ENCODE assay signal across 8 cellular contexts in the genomic region with DNA sequence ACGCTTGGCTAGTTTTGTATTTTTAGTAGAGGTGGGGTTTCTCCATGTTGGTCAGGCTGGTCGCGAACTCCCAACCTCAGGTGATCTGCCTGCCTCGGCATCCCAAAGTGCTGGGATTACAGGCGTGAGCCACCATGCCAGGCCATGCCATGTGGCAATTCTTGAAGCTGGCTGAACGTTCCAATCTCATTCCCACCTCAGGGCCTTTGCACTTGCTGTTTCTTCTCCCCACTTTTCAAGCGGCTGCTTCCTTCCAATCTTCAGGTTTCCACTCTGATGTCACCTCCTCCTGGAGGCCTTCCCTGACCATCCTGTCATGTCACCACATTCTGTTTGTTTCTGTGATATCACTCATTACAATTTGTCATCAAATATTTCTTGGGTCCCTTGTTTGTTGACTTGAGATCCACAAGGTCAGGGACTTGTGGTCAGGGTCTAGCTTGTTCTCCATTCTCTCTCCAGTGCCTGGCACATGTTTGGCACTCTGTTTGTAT. TPM values are rescaled to one million over a fixed set of nuclear protein-coding genes. Genes with fewer than 3 reads are reported as not detected.
DNase-seq lines count a peak whose midpoint lies in the region; ATAC-seq and TF ChIP-seq lines count a peak whose summit lies in the region.

No MANE protein-coding gene starts in this region.

- BruUV-seq in Calu3 (replicated peaks; lab: Mats Ljungman, UMichigan), result no TSS peak

- H3K4me1 Mint-ChIP-seq in Calu3 (ENCODE audit: low read depth, unreplicated experiment) (peaks cover 29% of the 10 kb centered on the region), osteocyte (ENCODE audit: unreplicated experiment) (peaks cover 42% of the 10 kb centered on the region)
- H3K4me1 Mint-ChIP-seq in central memory CD8-positive, alpha-beta T cell, result peaks cover 43% of the 10 kb centered on the region

- no peak for DNase-seq in Calu3
- no peak for DNase-seq in central memory CD8-positive, alpha-beta T cell (ENCODE audit: low spot score in 2 of 2)
- no peak for DNase-seq in osteocyte (ENCODE audit: extremely low spot score, unreplicated experiment)
- no peak for DNase-seq in esophagus muscularis mucosa (ENCODE audit: extremely low spot score)
- no peak for DNase-seq in NCI-H187 (lab: John Stamatoyannopoulos, UW)
- DNase-seq in dedifferentiated amniotic fluid mesenchymal stem cell (ENCODE audit: extremely low spot score), result no peak

- H3K27ac Mint-ChIP-seq in Calu3 (ENCODE audit: unreplicated experiment), result no peak overlapping the region
- peak overlapping the region; percentile 99 for H3K27ac Mint-ChIP-seq in central memory CD8-positive, alpha-beta T cell (ENCODE audit: low read depth)
- peak overlapping the region; percentile 9 for H3K27ac Mint-ChIP-seq in osteocyte (ENCODE audit: unreplicated experiment)

- no peaks in the 10 kb centered on the region for H3K36me3 ChIP-seq in KOPT-K1 (ENCODE audit: insufficient read depth, low read length)
- peaks cover 0 to 12% (median 4%) of the 10 kb centered on the region in 4 donors for H3K36me3 ChIP-seq in esophagus muscularis mucosa

- peaks cover 54 to 78% (median 76%) of the 10 kb centered on the region in 4 donors for H3K4me1 ChIP-seq in esophagus muscularis mucosa

- peaks cover 0 to 30% (median 23%) of the 10 kb centered on the region in 4 donors for H3K27me3 ChIP-seq in esophagus muscularis mucosa

- H3K9me3 Mint-ChIP-seq in Calu3 (ENCODE audit: low read depth, unreplicated experiment) (no peaks in the 10 kb centered on the region), osteocyte (ENCODE audit: unreplicated experiment) (no peaks in the 10 kb centered on the region)
- no peaks in the 10 kb centered on the region for H3K9me3 Mint-ChIP-seq in central memory CD8-positive, alpha-beta T cell

- WGBS in esophagus muscularis mucosa, result 89% methylated on average over 7 of the region's 7 CpGs

- TF ChIP-seq POLR2A in esophagus muscularis mucosa (IDR thresholded peaks at IDR 0.05; ENCODE audit: low read depth), result no peak

- no peak for TF ChIP-seq EP300 in esophagus muscularis mucosa (IDR thresholded peaks at IDR 0.05)

- no peak for TF ChIP-seq CTCF in Calu3 (IDR thresholded peaks at IDR 0.05; ENCODE audit: unreplicated experiment)
- TF ChIP-seq CTCF in osteocyte (IDR thresholded peaks at IDR 0.05), result no peak
- TF ChIP-seq CTCF in esophagus muscularis mucosa (IDR thresholded peaks at IDR 0.05), result no peak

- no peaks in the 10 kb centered on the region for H3K9me3 ChIP-seq in KOPT-K1 (ENCODE audit: insufficient read depth, low read length, poor library complexity, severe bottlenecking)
- H3K9me3 ChIP-seq in esophagus muscularis mucosa, result no peaks in the 10 kb centered on the region

- intact Hi-C loops in Calu3 (cut with micrococcal nuclease; ENCODE audit: unreplicated experiment) (loop anchor here (5.0 to 10.0 kb wide), 3 partner anchors 37 to 88 kb away; partner anchors contain the start of gene RGL3), esophagus muscularis mucosa (cut with DNase I) (loop anchor here (5.0 kb wide), 2 partner anchors 57 to 83 kb away; partner anchors contain the start of genes ODAD3, PRKCSH and TSPAN16)

- CTCF ChIA-PET in Calu3 (lab: Charles Lee), result no interaction called here

- H3K36me3 Mint-ChIP-seq in Calu3 (ENCODE audit: insufficient read depth, unreplicated experiment) (peaks cover 41% of the 10 kb centered on the region), osteocyte (ENCODE audit: unreplicated experiment) (no peaks in the 10 kb centered on the region)
- peaks cover 21% of the 10 kb centered on the region for H3K36me3 Mint-ChIP-seq in central memory CD8-positive, alpha-beta T cell (ENCODE audit: insufficient read depth)

- H3K27ac ChIP-seq in KOPT-K1 (ENCODE audit: low read depth, low read length, poor library complexity, severe bottlenecking) (peak overlapping the region; percentile 77), esophagus muscularis mucosa (replicated peaks in 1 of 4) (peak overlapping the region in 1 of 4 donors; percentile 82)

- H3K27me3 Mint-ChIP-seq in Calu3 (ENCODE audit: unreplicated experiment) (no peaks in the 10 kb centered on the region), osteocyte (ENCODE audit: unreplicated experiment) (peaks cover 8% of the 10 kb centered on the region)
- peaks cover 9% of the 10 kb centered on the region for H3K27me3 Mint-ChIP-seq in central memory CD8-positive, alpha-beta T cell

- H3K4me3 ChIP-seq in esophagus muscularis mucosa, result peak overlapping the region in 1 of 4 donors; percentile 67

- H3K4me3 Mint-ChIP-seq in Calu3 (ENCODE audit: low read depth, unreplicated experiment), result peak overlapping the region; percentile 80
- peak overlapping the region; percentile 83 for H3K4me3 Mint-ChIP-seq in central memory CD8-positive, alpha-beta T cell
- H3K4me3 Mint-ChIP-seq in osteocyte (ENCODE audit: unreplicated experiment), result peak overlapping the region; percentile 92

- ATAC-seq in central memory CD8-positive, alpha-beta T cell (replicated peaks; ENCODE audit: extremely low read depth, poor library complexity, severe bottlenecking), result no peak
- no peak for ATAC-seq in GM19467 (IDR thresholded peaks at IDR 0.05; ENCODE audit: unreplicated experiment)

RNA-seq across cellular contexts. Expression of gene EPOR, which starts 4.2 kb away (rescaled TPM):
- total RNA-seq in Calu3 (2022), result 5.9 and 6.1 TPM in 2 replicates
- total RNA-seq in osteocyte, result 2.3 and 2.4 TPM in 2 replicates
- total RNA-seq in esophagus muscularis mucosa, result 1 to 10 TPM in 3 of 4 donors, under 1 TPM in 1; 0.99 to 5.2 (median 4.4) TPM

RNA-seq across cellular contexts. Expression of gene SWSAP1, which starts 5.4 kb away (rescaled TPM):
- total RNA-seq in Calu3 (2022) (1.7 and 2.0 TPM in 2 replicates), osteocyte (1.3 and 2.4 TPM in 2 replicates), esophagus muscularis mucosa (1 to 10 TPM in 3 of 4 donors, under 1 TPM in 1; 0.66 to 1.7 (median 1.5) TPM)

RNA-seq across cellular contexts. Expression of gene PLPPR2, which starts 24.7 kb away (rescaled TPM):
- 7.8 and 8.2 TPM in 2 replicates for total RNA-seq in Calu3 (2022)
- 51.9 and 55.8 TPM in 2 replicates for total RNA-seq in osteocyte
- total RNA-seq in esophagus muscularis mucosa, result 10 to 100 TPM; 32.0 to 49.8 (median 37.5) TPM

RNA-seq across cellular contexts. Expression of gene CCDC159, which starts 33.6 kb away (rescaled TPM):
- total RNA-seq in Calu3 (2022) (11.8 and 13.2 TPM in 2 replicates), osteocyte (22.4 and 28.1 TPM in 2 replicates), esophagus muscularis mucosa (10 to 100 TPM in 3 of 4 donors, 1 to 10 TPM in 1; 8.3 to 17.6 (median 13.8) TPM)

RNA-seq across cellular contexts. Expression of gene TMEM205, which starts 33.8 kb away (rescaled TPM):
- total RNA-seq in Calu3 (2022) (82.0 and 94.4 TPM in 2 replicates), osteocyte (57.4 and 64.1 TPM in 2 replicates), esophagus muscularis mucosa (100 to 1,000 TPM; 197 to 241 (median 206) TPM)
